23 cellular contexts compared by ENCODE assay signal in the genomic region with DNA sequence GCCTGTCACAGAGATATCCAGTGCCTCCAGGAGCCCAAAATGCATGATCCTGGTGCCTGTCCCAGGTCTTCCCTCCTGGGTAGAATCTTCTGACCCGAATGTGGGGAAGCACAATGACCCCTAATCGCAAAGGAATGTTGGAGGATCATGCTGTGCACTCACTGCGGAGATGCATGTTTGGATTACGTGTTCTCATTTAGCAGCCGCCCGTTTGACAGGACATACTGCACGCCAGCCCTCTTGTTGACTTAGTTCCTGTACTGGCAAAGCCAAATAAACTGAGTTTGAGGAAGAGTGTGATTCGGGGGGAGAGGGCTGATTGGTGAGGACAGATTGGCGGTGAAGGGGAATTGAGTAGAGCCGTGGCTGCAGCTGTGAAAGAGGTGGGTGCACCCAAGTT.
DNase-seq lines count a peak whose midpoint lies in the region; TF ChIP-seq lines count a peak whose summit lies in the region.
"Had no signal": no experiment of that assay in that cellular context is flagged by ENCODE, and none has a peak within 500 bp of the region (broad histone marks: within the 10 kb centered on the region; RNA-seq: fewer than 3 reads in every experiment).

No MANE protein-coding gene starts in this region.

- CTCF ChIA-PET in AG04450 (lab: Charles Lee), result interaction anchor here (1.0 kb wide), 1 partner anchor 17 kb away, joined by 3 read pairs; no protein-coding TSS in a partner anchor

- peaks cover 10% of the 10 kb centered on the region for H3K27me3 ChIP-seq in AG04450 (ENCODE audit: control insufficient read depth, insufficient read depth, low read length)

- H3K27ac ChIP-seq in AG04450 (ENCODE audit: low read depth, low read length), result no peak overlapping the region
- peak overlapping the region; percentile 83 for H3K27ac ChIP-seq in VCaP
- H3K27ac ChIP-seq: adrenal gland, SJCRH30 had no signal

- TF ChIP-seq CTCF in AG04450 (IDR thresholded peaks at IDR 0.05; ENCODE audit: low read depth, low read length) (no peak), VCaP (conservative IDR thresholded peaks at IDR 0.05) (no peak)

- POLR2A ChIA-PET in AG04450 (lab: Yijun Ruan, JAX), result no interaction called here

- peak; percentile 24 for DNase-seq in AG04450 (ENCODE audit: low read depth, low spot score)
- DNase-seq in M059J (ENCODE audit: low read depth), result peak; percentile 49
- peak; percentile 36 for DNase-seq in hepatic stellate cell (ENCODE audit: low spot score)
- DNase-seq in SK-N-DZ (ENCODE audit: low spot score), result no peak
- DNase-seq in epidermal melanocyte (ENCODE audit: insufficient read length, low spot score), result no peak
- no peak for DNase-seq in HuH-7 (ENCODE audit: low spot score)
- no peak for DNase-seq in RKO (ENCODE audit: low spot score)
- DNase-seq: activated CD4-positive, alpha-beta T cell treated with anti-CD3 and anti-CD28 coated beads for 48 hours; activated naive CD4-positive, alpha-beta T cell; activated T-cell treated with anti-CD3 and anti-CD28 coated beads, Interleukin-2, amount 50 U/mL, for 4 hours; adrenal gland; BE2C; Caco-2; DMS79 treated with DMSO at 0.1 percent for 48 hours; kidney glomerular epithelial cell; mammary epithelial cell; NCI-H1105 treated with DMSO at 0.1 percent for 48 hours; NCI-H2029 treated with DMSO at 0.1 percent for 48 hours; NCI-H345; NK-92 treated with Interleukin-12 subunit alpha and Interleukin-12 subunit beta, amount 100 ng/mL, for 24 hours; SJCRH30; trophoblast cell had no signal

- H3K4me3 ChIP-seq in AG04450 (ENCODE audit: low read depth, low read length), result no peak overlapping the region
- H3K4me3 ChIP-seq: adrenal gland, SJCRH30 had no signal

- H3K9me3 ChIP-seq in AG04450 (ENCODE audit: control insufficient read depth, insufficient read depth, low read length), result peaks cover 7% of the 10 kb centered on the region; the same call in 1 of the 2 replicates
- H3K9me3 ChIP-seq: adrenal gland, BE2C, Caco-2, SJCRH30 had no signal

Comparison
In these comparisons a context has a peak if more than half of its experiments do, and no peak if none do; other contexts are left out.
1. DNase-seq: peak in AG04450 (single experiment), M059J (single experiment) and hepatic stellate cell (single experiment); none in SK-N-DZ (single experiment), epidermal melanocyte (single experiment), HuH-7 (single experiment) and RKO (single experiment).